24 cellular contexts compared by ENCODE assay signal in the genomic region with DNA sequence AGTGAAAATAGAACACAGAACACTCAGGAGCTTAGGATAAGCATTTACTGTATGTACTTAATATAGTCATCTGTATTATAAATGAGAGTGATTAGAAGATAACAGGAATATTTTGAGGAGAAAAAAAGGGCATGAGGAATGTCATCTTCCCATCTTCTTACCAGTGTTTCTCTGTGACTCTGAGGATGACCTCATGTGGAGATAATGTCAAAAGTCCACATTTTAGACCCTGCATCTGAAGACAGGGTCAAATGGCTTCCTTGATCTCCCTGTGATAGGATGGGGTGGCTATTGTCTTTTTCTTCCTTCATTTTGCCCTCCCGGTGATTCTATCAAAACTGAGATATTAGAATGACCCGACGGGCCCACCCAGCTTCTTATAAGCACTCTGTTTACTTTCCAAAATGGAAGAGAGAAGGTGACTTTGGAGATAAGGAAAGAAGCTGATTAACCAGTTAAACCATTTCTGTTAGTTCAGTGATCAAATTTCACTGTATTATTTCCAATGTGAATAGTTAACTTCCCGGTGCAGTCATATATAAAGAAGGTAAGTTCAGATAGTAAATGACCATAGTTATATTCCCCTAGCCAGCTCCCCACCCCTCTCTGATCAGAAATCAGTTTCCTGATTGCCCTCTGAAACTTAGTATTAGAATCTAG.
"Had no signal": no experiment of that assay in that cellular context is flagged by ENCODE, and none has a peak within 500 bp of the region (broad histone marks: within the 10 kb centered on the region; RNA-seq: fewer than 3 reads in every experiment).

No MANE protein-coding gene starts in this region.

- H3K27me3 ChIP-seq: body of pancreas, pancreas, right lobe of liver, tibial nerve had no signal

- H3K4me1 ChIP-seq: left ventricle myocardium inferior, pancreas, right lobe of liver, tibial nerve had no signal

- H3K36me3 Mint-ChIP-seq: naive B cell had no signal

- H3K36me3 ChIP-seq: esophagus squamous epithelium, left ventricle myocardium inferior, pancreas, right lobe of liver, tibial nerve had no signal

- H3K4me3 Mint-ChIP-seq: activated CD4-positive, alpha-beta memory T cell treated with anti-CD3 and anti-CD28 coated beads, Interleukin-2, amount 10 ng/mL, durations not matched to agents 7 days and 5 days; activated T-helper 17 cell treated with anti-CD3 and anti-CD28 coated beads, Interleukin-2, amount 50 U/mL, for 72 hours; effector memory CD8-positive, alpha-beta T cell; immature natural killer cell; naive B cell; stimulated activated naive CD8-positive, alpha-beta T cell treated with anti-CD3 and anti-CD28 coated beads, Interleukin-15, Interleukin-2, amounts not matched to agents 100 ng/mL and 50 ng/mL, for 24 hours; T-helper 2 cell treated with Interferon-gamma antibody and Interleukin-4, amounts not matched to agents 5 μg/mL and 100 μg/mL, for 36 hours had no signal

- H3K9me3 ChIP-seq: body of pancreas, esophagus squamous epithelium, left ventricle myocardium inferior, mucosa of descending colon, pancreas, right lobe of liver, tibial nerve had no signal

- ATAC-seq: activated T-helper 17 cell treated with anti-CD3 and anti-CD28 coated beads, Interleukin-2, amount 50 U/mL, for 72 hours; body of pancreas; effector memory CD8-positive, alpha-beta T cell; mucosa of descending colon; pancreas; right lobe of liver had no signal

- H3K4me3 ChIP-seq: body of pancreas, esophagus squamous epithelium, left ventricle myocardium inferior, mucosa of descending colon, pancreas, right lobe of liver, tibial nerve had no signal

- H3K4me1 Mint-ChIP-seq: activated CD4-positive, alpha-beta memory T cell treated with anti-CD3 and anti-CD28 coated beads, Interleukin-2, amount 10 ng/mL, durations not matched to agents 7 days and 5 days; activated T-helper 17 cell treated with anti-CD3 and anti-CD28 coated beads, Interleukin-2, amount 50 U/mL, for 72 hours; naive B cell had no signal

- H3K27ac Mint-ChIP-seq: activated CD4-positive, alpha-beta memory T cell treated with anti-CD3 and anti-CD28 coated beads, Interleukin-2, amount 10 ng/mL, durations not matched to agents 7 days and 5 days; activated T-helper 17 cell treated with anti-CD3 and anti-CD28 coated beads, Interleukin-2, amount 50 U/mL, for 72 hours; effector memory CD8-positive, alpha-beta T cell; stimulated activated naive CD8-positive, alpha-beta T cell treated with anti-CD3 and anti-CD28 coated beads, Interleukin-15, Interleukin-2, amounts not matched to agents 100 ng/mL and 50 ng/mL, for 24 hours; T-helper 2 cell treated with Interferon-gamma antibody and Interleukin-4, amounts not matched to agents 5 μg/mL and 100 μg/mL, for 36 hours had no signal

- H3K27ac ChIP-seq: body of pancreas, esophagus squamous epithelium, left ventricle myocardium inferior, pancreas, right lobe of liver, tibial nerve had no signal

- H3K27me3 Mint-ChIP-seq: activated CD4-positive, alpha-beta memory T cell treated with anti-CD3 and anti-CD28 coated beads, Interleukin-2, amount 10 ng/mL, durations not matched to agents 7 days and 5 days; stimulated activated naive CD8-positive, alpha-beta T cell treated with anti-CD3 and anti-CD28 coated beads, Interleukin-15, Interleukin-2, amounts not matched to agents 100 ng/mL and 50 ng/mL, for 24 hours had no signal

- DNase-seq: activated CD4-positive, alpha-beta memory T cell treated with anti-CD3 and anti-CD28 coated beads, Interleukin-2, amount 10 ng/mL, durations not matched to agents 7 days and 5 days; activated CD4-positive, alpha-beta T cell treated with anti-CD3 and anti-CD28 coated beads for 48 hours; activated CD4-positive, CD25-positive, alpha-beta regulatory T cell; activated naive CD4-positive, alpha-beta T cell treated with Interleukin-2 at 50 U/mL for 16 hours; activated T-cell treated with anti-CD3 and anti-CD28 coated beads, Interleukin-2, amount 50 U/mL, for 1 hour; body of pancreas; dermis blood vessel endothelial cell; effector memory CD8-positive, alpha-beta T cell; esophagus squamous epithelium; immature natural killer cell; kidney glomerular epithelial cell; left ventricle myocardium inferior; mammary epithelial cell; mucosa of descending colon; naive B cell; pancreas; right lobe of liver; small intestine; stimulated activated CD4-positive, alpha-beta T cell treated with anti-CD3 and anti-CD28 coated beads, Interleukin-15, amount 100 ng/mL, for 24 hours; stimulated activated CD4-positive, alpha-beta T cell treated with anti-CD3 and anti-CD28 coated beads, Interleukin-2, amount 100 ng/mL, for 48 hours had no signal

- H3K9me3 Mint-ChIP-seq: activated CD4-positive, alpha-beta memory T cell treated with anti-CD3 and anti-CD28 coated beads, Interleukin-2, amount 10 ng/mL, durations not matched to agents 7 days and 5 days; activated T-helper 17 cell treated with anti-CD3 and anti-CD28 coated beads, Interleukin-2, amount 50 U/mL, for 72 hours; effector memory CD8-positive, alpha-beta T cell; immature natural killer cell; naive B cell; stimulated activated naive CD8-positive, alpha-beta T cell treated with anti-CD3 and anti-CD28 coated beads, Interleukin-15, Interleukin-2, amounts not matched to agents 100 ng/mL and 50 ng/mL, for 24 hours; T-helper 2 cell treated with Interferon-gamma antibody and Interleukin-4, amounts not matched to agents 5 μg/mL and 100 μg/mL, for 36 hours had no signal
